22 cellular contexts compared by ENCODE assay signal in the genomic region with DNA sequence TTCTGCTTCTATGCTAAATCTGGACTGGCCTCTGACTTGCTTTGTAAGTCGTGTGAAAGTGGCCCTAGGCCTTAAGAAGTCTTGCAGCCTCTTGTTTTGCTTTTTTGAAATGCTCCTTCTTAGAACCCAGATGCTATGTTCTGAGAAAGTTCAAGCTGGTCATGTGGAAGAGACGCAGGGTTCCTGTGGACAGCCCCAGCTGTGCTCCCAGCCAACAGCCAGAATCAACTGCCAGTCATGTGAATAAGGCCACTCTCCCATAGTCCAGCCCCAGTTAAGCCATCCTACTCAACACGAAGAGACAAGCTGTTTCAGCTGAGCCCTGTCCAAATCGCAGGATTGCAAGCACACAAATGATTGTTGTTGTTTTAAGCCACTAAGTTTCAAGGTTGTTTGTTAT. TPM values are rescaled to one million over a fixed set of nuclear protein-coding genes. Genes with fewer than 3 reads are reported as not detected.
DNase-seq lines count a peak whose midpoint lies in the region; ATAC-seq and TF ChIP-seq lines count a peak whose summit lies in the region.
"Had no signal": no experiment of that assay in that cellular context is flagged by ENCODE, and none has a peak within 500 bp of the region (broad histone marks: within the 10 kb centered on the region; RNA-seq: fewer than 3 reads in every experiment).

No MANE protein-coding gene starts in this region.

- no peaks in the 10 kb centered on the region for H3K79me2 ChIP-seq in neural progenitor cell (ENCODE audit: low read depth)

- H3K36me3 Mint-ChIP-seq in neural progenitor cell = no peaks in the 10 kb centered on the region

- H3K4me3 ChIP-seq in heart right ventricle (no peak overlapping the region), neural progenitor cell (no peak overlapping the region), testis (no peak overlapping the region)
- H3K4me3 ChIP-seq: MG63 had no signal

- H3K9ac ChIP-seq in neural progenitor cell = no peak overlapping the region

- H3K9me3 Mint-ChIP-seq in neural progenitor cell = no peaks in the 10 kb centered on the region
- H3K9me3 Mint-ChIP-seq: CD4-positive, alpha-beta T cell had no signal

- H3K27me3 ChIP-seq in heart right ventricle (no peaks in the 10 kb centered on the region), neural progenitor cell (no peaks in the 10 kb centered on the region), testis (no peaks in the 10 kb centered on the region)
- H3K27me3 ChIP-seq: BE2C, MG63 had no signal

- 46 to 50% methylated on average over 4 of the region's 4 CpGs for WGBS in heart right ventricle, 2 donors
- 42 to 49% methylated on average over 4 of the region's 4 CpGs for WGBS in testis, 2 donors

- peaks cover 3% of the 10 kb centered on the region for H3K27me3 Mint-ChIP-seq in neural progenitor cell (ENCODE audit: insufficient read depth, low read depth)
- H3K27me3 Mint-ChIP-seq: CD4-positive, alpha-beta T cell had no signal

- intact Hi-C loops in Right ventricle myocardium inferior (cut with DNase I) (no loop called here), cardiac septum (cut with DNase I) (no loop called here), heart right ventricle (cut with DNase I) (no loop called here), testis (cut with DNase I; ENCODE audit: low total_unique reads) (no loop called here)

- peaks cover 0 to 15% (median 4%) of the 10 kb centered on the region in 9 donors for H3K4me1 ChIP-seq in heart right ventricle
- no peaks in the 10 kb centered on the region for H3K4me1 ChIP-seq in neural progenitor cell
- no peaks in the 10 kb centered on the region for H3K4me1 ChIP-seq in testis
- H3K4me1 ChIP-seq: BE2C had no signal

- DNase-seq in Right ventricle myocardium inferior (ENCODE audit: missing footprints) (no peak), cardiac septum (ENCODE audit: low spot score) (no peak), heart right ventricle (peak; percentile 21 to 50), neural progenitor cell (ENCODE audit: low spot score) (peak; percentile 7), testis (peak; percentile 60), AG08395 (ENCODE audit: low spot score) (no peak), COLO829 (ENCODE audit: low spot score) (no peak), NCI-H2196 treated with DMSO at 0.1 percent for 48 hours (lab: John Stamatoyannopoulos, UW; ENCODE audit: unreplicated experiment) (no peak)
- DNase-seq: BE2C; Calu3; CD4-positive, alpha-beta T cell; DMS53; H7; MG63; NCI-H1092; NCI-H1694 treated with DMSO at 0.1 percent for 48 hours; NCI-H69; NK-92 treated with Interleukin-12 subunit alpha and Interleukin-12 subunit beta, amount 100 ng/mL, for 24 hours had no signal

- H3K36me3 ChIP-seq in heart right ventricle (no peaks in the 10 kb centered on the region), neural progenitor cell (no peaks in the 10 kb centered on the region), testis (ENCODE audit: low read depth, missing control alignments) (no peaks in the 10 kb centered on the region)
- H3K36me3 ChIP-seq: BE2C, MG63 had no signal

- peak overlapping the region; percentile 46 for H3K27ac Mint-ChIP-seq in neural progenitor cell
- H3K27ac Mint-ChIP-seq: CD4-positive, alpha-beta T cell had no signal

- TF ChIP-seq POLR2A in testis (IDR thresholded peaks at IDR 0.05) = no peak

- H3K9me3 ChIP-seq in heart right ventricle (no peaks in the 10 kb centered on the region), neural progenitor cell (ENCODE audit: low read depth) (no peaks in the 10 kb centered on the region), testis (no peaks in the 10 kb centered on the region)
- H3K9me3 ChIP-seq: BE2C, MG63 had no signal

- peak overlapping the region; percentile 12 for H2AFZ ChIP-seq in neural progenitor cell (replicated peaks)

- H3F3A ChIP-seq in neural progenitor cell (ENCODE audit: low read depth) = no peaks in the 10 kb centered on the region

- peak overlapping the region in 3 of 10 donors; percentile 44 to 66 (median 49) for H3K27ac ChIP-seq in heart right ventricle
- H3K27ac ChIP-seq in neural progenitor cell = no peak overlapping the region
- peak overlapping the region; percentile 18 to 42 for H3K27ac ChIP-seq in testis
- H3K27ac ChIP-seq: 22Rv1, RWPE1 had no signal

- H4K20me1 ChIP-seq in neural progenitor cell (ENCODE audit: low read depth) = no peaks in the 10 kb centered on the region

- no peak overlapping the region for H3K4me3 Mint-ChIP-seq in neural progenitor cell
- H3K4me3 Mint-ChIP-seq: CD4-positive, alpha-beta T cell had no signal

- H3K4me1 Mint-ChIP-seq in neural progenitor cell = peaks cover 17% of the 10 kb centered on the region

- TF ChIP-seq CTCF in heart right ventricle (IDR thresholded peaks at IDR 0.05) (no peak), neural progenitor cell (IDR thresholded peaks at IDR 0.05) (no peak), testis (IDR thresholded peaks at IDR 0.05) (no peak)

- ATAC-seq in Right ventricle myocardium inferior = peak; percentile 86
- ATAC-seq in heart right ventricle = peak; percentile 72 to 96 (median 89)

- H3K4me2 ChIP-seq in neural progenitor cell = no peak overlapping the region

RNA-seq across cellular contexts. Expression of a gene that starts 37.3 kb away (rescaled TPM):
- total RNA-seq in Right ventricle myocardium inferior (not detected), cardiac septum (not detected), heart right ventricle (not detected), neural progenitor cell (ENCODE audit: low replicate concordance) (not detected in 2 replicates), testis (under 1 TPM in 1 of 2 donors, not detected in 1; 0.39 TPM)
- polyA plus RNA-seq in heart right ventricle (not detected), testis (ENCODE audit: insufficient read depth, low read depth, low replicate concordance) (not detected)
- total RNA-seq: Calu3; CD4-positive, alpha-beta T cell; H7; HT-29 had no signal
- polyA plus RNA-seq: AG04450 had no signal

Comparison
In these comparisons a context has a peak if more than half of its experiments do, and no peak if none do; other contexts are left out.
1. DNase-seq: peak in heart right ventricle (2 of 2), neural progenitor cell (single experiment) and testis (single experiment); none in Right ventricle myocardium inferior (single experiment), cardiac septum (single experiment), AG08395 (single experiment), COLO829 (single experiment) and NCI-H2196 treated with DMSO at 0.1 percent for 48 hours (single experiment).